1 cellular context compared by ENCODE assay signal in the genomic region with DNA sequence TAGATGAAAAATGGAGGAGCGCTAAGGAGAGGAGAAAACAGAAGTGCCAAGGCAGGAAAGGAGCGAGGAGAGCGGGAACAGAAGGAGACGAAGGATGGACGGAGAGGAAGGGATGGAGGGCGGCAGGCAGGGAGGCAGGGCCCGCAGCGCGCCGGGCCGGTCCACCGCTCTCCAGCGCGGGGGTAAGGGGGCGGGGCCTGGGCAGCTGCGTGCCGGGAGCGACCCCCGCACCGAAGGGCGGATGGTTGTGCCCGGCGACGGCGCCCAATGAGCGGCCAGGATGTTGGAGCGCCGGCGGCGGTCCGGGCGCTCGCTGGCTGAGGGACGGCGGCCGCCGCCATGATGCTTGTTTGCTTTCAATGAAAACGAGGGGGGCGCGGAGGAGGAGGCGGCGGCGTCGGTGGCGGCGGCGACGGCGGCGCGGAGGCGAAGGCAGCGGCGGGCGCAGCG.
TF ChIP-seq lines count a peak whose summit lies in the region.

Gene CNOT6 (plus strand): TSS at position 320 of the 450 bp plus-strand sequence. CDS start 34,898 bp downstream, outside the sequence.

TF ChIP-seq in A549, 52 proteins besides CTCF, POLR2A, EP300 and RAD21 (continued from another document):
- TF ChIP-seq EHF (CRISPR knock-in tag; IDR thresholded peaks at IDR 0.05) (no peak), GATA3 (IDR thresholded peaks at IDR 0.05; ENCODE audit: borderline replicate concordance) (peak; percentile 91), ZSCAN20 (CRISPR knock-in tag; IDR thresholded peaks at IDR 0.05) (no peak), CHD2 (IDR thresholded peaks at IDR 0.05; ENCODE audit: low read length, partially characterized antibody) (no peak)
